12 cellular contexts compared by ENCODE assay signal in the genomic region with DNA sequence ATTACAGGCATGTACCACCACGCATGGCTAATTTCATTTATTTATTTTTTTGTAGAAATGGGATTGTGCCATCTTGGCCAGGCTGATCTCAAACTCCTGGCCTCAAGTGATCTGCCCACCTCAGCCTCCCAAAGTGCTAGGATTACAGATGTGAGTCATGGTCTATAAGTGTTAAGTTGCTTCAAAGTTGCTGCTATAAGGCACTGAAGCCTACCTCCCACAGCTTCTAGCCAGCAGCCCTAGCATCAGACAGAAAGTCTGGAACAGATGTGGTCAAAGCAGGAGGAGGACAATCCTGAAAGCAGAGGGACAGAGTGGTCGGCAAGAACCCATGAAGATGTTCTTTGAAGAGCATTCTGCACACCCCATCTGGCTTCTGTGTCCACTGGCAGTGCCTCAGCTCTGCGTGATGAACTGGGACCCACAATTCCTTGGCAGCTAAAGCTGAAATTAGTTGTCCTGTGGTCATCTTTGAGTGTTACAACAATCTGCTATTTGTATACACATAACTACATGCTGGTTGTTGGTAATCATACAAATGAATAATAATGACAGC. TPM values are rescaled to one million over a fixed set of nuclear protein-coding genes. Genes with fewer than 3 reads are reported as not detected.
DNase-seq lines count a peak whose midpoint lies in the region; ATAC-seq, FAIRE-seq and TF ChIP-seq lines count a peak whose summit lies in the region.
"Had no signal": no experiment of that assay in that cellular context is flagged by ENCODE, and none has a peak within 500 bp of the region (broad histone marks: within the 10 kb centered on the region; RNA-seq: fewer than 3 reads in every experiment).

No MANE protein-coding gene starts in this region.

- no peaks in the 10 kb centered on the region for H3K9me1 ChIP-seq in endothelial cell of umbilical vein (replicated peaks; ENCODE audit: control insufficient read depth, extremely low read depth, insufficient read depth, low read length)

- H3K4me1 ChIP-seq in Panc1 (ENCODE audit: control insufficient read depth, insufficient read depth, low read length): peaks cover 87% of the 10 kb centered on the region
- peaks cover 9% of the 10 kb centered on the region for H3K4me1 ChIP-seq in endothelial cell of umbilical vein (ENCODE audit: control insufficient read depth, extremely low read depth, insufficient read depth, low read length)
- peaks cover 0 to 98% (median 93%) of the 10 kb centered on the region in 4 donors for H3K4me1 ChIP-seq in sigmoid colon

- dilution Hi-C loops in endothelial cell of umbilical vein (cut with MboI; ENCODE audit: extremely low pct_ligation_motif_present, low sequenced_read_pairs): no loop called here

- H4K20me1 ChIP-seq in endothelial cell of umbilical vein (replicated peaks; ENCODE audit: control insufficient read depth, extremely low read depth, insufficient read depth, low read length): no peaks in the 10 kb centered on the region

- H3K36me3 ChIP-seq in Panc1 (ENCODE audit: control insufficient read depth, insufficient read depth, low read length) (peaks cover 4% of the 10 kb centered on the region; the same call in 1 of the 2 replicates), endothelial cell of umbilical vein (ENCODE audit: control insufficient read depth in 2 of 2, extremely low read depth in 1 of 2, insufficient read depth in 2 of 2, low read length in 2 of 2) (peaks cover 0 to 5% of the 10 kb centered on the region in 2 experiments), sigmoid colon (peaks cover 0 to 10% (median 4%) of the 10 kb centered on the region in 4 donors)
- H3K36me3 ChIP-seq: ovary had no signal

- intact Hi-C loops in Panc1 (cut with micrococcal nuclease; ENCODE audit: unreplicated experiment) (no loop called here), endothelial cell of umbilical vein (cut with micrococcal nuclease) (no loop called here), sigmoid colon (cut with DNase I) (loop anchor here (2.0 kb wide), 1 partner anchor 15 kb away; no protein-coding TSS in a partner anchor)

- in situ Hi-C loops in Panc1 (cut with HindIII; ENCODE audit: low pct_unique_long_range_greater_than_20kb, low sequenced_read_pairs): no loop called here

- TF ChIP-seq EP300 in sigmoid colon (IDR thresholded peaks at IDR 0.05): no peak

- peak; percentile 17; the same call in 1 of the 2 replicates for ATAC-seq in Panc1
- ATAC-seq in HG02938 (IDR thresholded peaks at IDR 0.05; ENCODE audit: unreplicated experiment): no peak
- ATAC-seq: PC-3 had no signal

- H3K9ac ChIP-seq in endothelial cell of umbilical vein (replicated peaks; ENCODE audit: extremely low read depth, insufficient read depth, low read length): no peak overlapping the region

- TF ChIP-seq CTCF in Panc1 (IDR thresholded peaks at IDR 0.05) (no peak), endothelial cell of umbilical vein (IDR thresholded peaks at IDR 0.05; ENCODE audit: extremely low read depth in 1 of 2, insufficient read depth in 1 of 2, low read depth in 1 of 2, low read length in 2 of 2) (no peak), sigmoid colon (IDR thresholded peaks at IDR 0.05) (no peak)

- no peak for TF ChIP-seq POLR2A in endothelial cell of umbilical vein (IDR thresholded peaks at IDR 0.05; ENCODE audit: low read depth, low read length)
- TF ChIP-seq POLR2A in sigmoid colon (IDR thresholded peaks at IDR 0.05): no peak

- peak; percentile 54 for FAIRE-seq in endothelial cell of umbilical vein (lab: Jason Lieb, UNC)

- peak overlapping the region; percentile 90 for H3K27ac ChIP-seq in Panc1 (ENCODE audit: low read length)
- no peak overlapping the region for H3K27ac ChIP-seq in endothelial cell of umbilical vein (ENCODE audit: insufficient read depth, low read depth, low read length)
- H3K27ac ChIP-seq in sigmoid colon: peak overlapping the region; percentile 84 to 98 (median 97)
- H3K27ac ChIP-seq: ovary had no signal

- 82 to 90% methylated on average over 3 of the region's 3 CpGs for WGBS in sigmoid colon, 2 donors

- peak; percentile 68 for DNase-seq in EL
- DNase-seq in Panc1 (ENCODE audit: low read depth, low spot score): no peak
- DNase-seq in endothelial cell of umbilical vein (ENCODE audit: low read depth, low spot score): no peak
- no peak for DNase-seq in sigmoid colon
- no peak for DNase-seq in NCI-H1436 (lab: John Stamatoyannopoulos, UW)
- DNase-seq in KG1 (lab: John Stamatoyannopoulos, UW): no peak
- DNase-seq in NCI-H526 (lab: John Stamatoyannopoulos, UW): no peak
- DNase-seq: GF-D8, MV-4-11, ovary, PC-3 had no signal

- H3K27me3 ChIP-seq in Panc1 (ENCODE audit: control insufficient read depth, insufficient read depth, low read length) (no peaks in the 10 kb centered on the region), endothelial cell of umbilical vein (ENCODE audit: control insufficient read depth in 2 of 2, insufficient read depth in 2 of 2, low read length in 2 of 2) (no peaks in the 10 kb centered on the region), sigmoid colon (no peaks in the 10 kb centered on the region)
- H3K27me3 ChIP-seq: ovary had no signal

- POLR2A ChIA-PET in Panc1 (lab: Charles Lee): no interaction called here
- POLR2A ChIA-PET in endothelial cell of umbilical vein (lab: Charles Lee): no interaction called here

- BruUV-seq in Panc1 (replicated peaks; lab: Mats Ljungman, UMichigan) (no TSS peak), endothelial cell of umbilical vein (replicated peaks; lab: Mats Ljungman, UMichigan) (no TSS peak)

- no peak overlapping the region for H3K4me2 ChIP-seq in endothelial cell of umbilical vein (ENCODE audit: insufficient read depth, low read length)

- CTCF ChIA-PET in Panc1 (lab: Charles Lee) (no interaction called here), endothelial cell of umbilical vein (lab: Charles Lee) (interaction anchor here (4.2 kb wide), 1 partner anchor 30 kb away, joined by 27 read pairs; no protein-coding TSS in a partner anchor)

- H3K79me2 ChIP-seq in endothelial cell of umbilical vein (ENCODE audit: control insufficient read depth, insufficient read depth, low read length): peaks cover 62% of the 10 kb centered on the region

- H3K4me3 ChIP-seq in Panc1 (ENCODE audit: low read depth in 2 of 2, low read length in 2 of 2) (no peak overlapping the region), endothelial cell of umbilical vein (replicated peaks in 1 of 3; ENCODE audit: insufficient read depth in 1 of 3, low read depth in 1 of 3, low read length in 3 of 3) (no peak overlapping the region), sigmoid colon (no peak overlapping the region)
- H3K4me3 ChIP-seq: ovary had no signal

- H2AFZ ChIP-seq in endothelial cell of umbilical vein (ENCODE audit: low read depth, low read length): no peak overlapping the region

- H3K9me3 ChIP-seq in Panc1 (ENCODE audit: control insufficient read depth, insufficient read depth, low read depth, low read length) (no peaks in the 10 kb centered on the region), endothelial cell of umbilical vein (replicated peaks; ENCODE audit: control insufficient read depth, insufficient read depth, low read length) (no peaks in the 10 kb centered on the region), sigmoid colon (no peaks in the 10 kb centered on the region)
- H3K9me3 ChIP-seq: ovary had no signal

TF ChIP-seq in endothelial cell of umbilical vein, 7 proteins besides CTCF, POLR2A, EP300 and RAD21:
- no peak for TF ChIP-seq MYC (IDR thresholded peaks at IDR 0.05; ENCODE audit: low read depth, low read length)
- no peak for TF ChIP-seq EZH2 (IDR thresholded peaks at IDR 0.05; ENCODE audit: borderline replicate concordance, low read depth, low read length, severe bottlenecking)
- TF ChIP-seq, protein P1, sequence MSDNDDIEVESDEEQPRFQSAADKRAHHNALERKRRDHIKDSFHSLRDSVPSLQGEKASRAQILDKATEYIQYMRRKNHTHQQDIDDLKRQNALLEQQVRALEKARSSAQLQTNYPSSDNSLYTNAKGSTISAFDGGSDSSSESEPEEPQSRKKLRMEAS (IDR thresholded peaks at IDR 0.05; ENCODE audit: insufficient read depth, insufficient read length): no peak
- no peak for TF ChIP-seq JUN (IDR thresholded peaks at IDR 0.05; ENCODE audit: borderline replicate concordance, insufficient read depth, insufficient read length, low read depth)
- no peak for TF ChIP-seq GATA2 (IDR thresholded peaks at IDR 0.05; ENCODE audit: insufficient read depth, insufficient read length, low read depth, low read length)
- no peak for TF ChIP-seq POLR2AphosphoS5 (IDR thresholded peaks at IDR 0.05; ENCODE audit: insufficient read depth, low read depth, low read length)
- no peak for TF ChIP-seq FOS (IDR thresholded peaks at IDR 0.05; ENCODE audit: borderline replicate concordance, insufficient read depth, low read length)

RNA-seq across cellular contexts. Expression of a gene that starts 11.2 kb away (rescaled TPM):
- total RNA-seq in Panc1 (2021; ENCODE audit: unreplicated experiment) (80.8 TPM), endothelial cell of umbilical vein (7.9 and 9.8 TPM in 2 replicates), sigmoid colon (10 to 100 TPM in 3 of 4 donors, 1 to 10 TPM in 1; 9.2 to 28.5 (median 14.1) TPM)
- polyA plus RNA-seq in Panc1 (2012; ENCODE audit: insufficient read length): 60.3 TPM
- polyA plus RNA-seq in endothelial cell of umbilical vein (5.4 and 6.4 TPM in 2 replicates), sigmoid colon (10 to 100 TPM in 1 of 3 donors, 1 to 10 TPM in 2; 7.2 to 20.8 (median 9.0) TPM)
- 4.0 and 5.3 TPM in 2 replicates for polyA plus RNA-seq in endothelial cell of umbilical vein (2011; cell fraction: cytosol; rRNA removed)
- 11.9 and 13.4 TPM in 2 replicates for polyA plus RNA-seq in endothelial cell of umbilical vein (2011; cell fraction: nucleus; rRNA removed)
- 3.6 and 5.8 TPM in 2 replicates for polyA plus RNA-seq in endothelial cell of umbilical vein (2012)
- polyA minus RNA-seq in endothelial cell of umbilical vein: 4.2 and 4.4 TPM in 2 replicates
- polyA minus RNA-seq in endothelial cell of umbilical vein (2011; cell fraction: cytosol; rRNA and poly(A)+ RNA removed): 5.4 TPM
- 5.3 and 7.3 TPM in 2 replicates for polyA minus RNA-seq in endothelial cell of umbilical vein (2011; cell fraction: nucleus; rRNA and poly(A)+ RNA removed)

RNA-seq across cellular contexts. Expression of a gene that starts 43.7 kb away (rescaled TPM):
- total RNA-seq in Panc1 (2021; ENCODE audit: unreplicated experiment) (0.26 TPM), endothelial cell of umbilical vein (not detected in 2 replicates), sigmoid colon (not detected)
- polyA plus RNA-seq in Panc1 (2012; ENCODE audit: insufficient read length): 0.17 TPM
- polyA plus RNA-seq in endothelial cell of umbilical vein (not detected in 2 replicates), sigmoid colon (under 1 TPM in 1 of 3 donors, not detected in 2; 0.07 TPM)
- not detected in 2 replicates for polyA plus RNA-seq in endothelial cell of umbilical vein (2011; cell fraction: cytosol; rRNA removed)
- polyA plus RNA-seq in endothelial cell of umbilical vein (2011; cell fraction: nucleus; rRNA removed): not detected in 2 replicates
- polyA plus RNA-seq in endothelial cell of umbilical vein (2012): not detected in 2 replicates
- polyA minus RNA-seq in endothelial cell of umbilical vein: not detected in 2 replicates
- not detected for polyA minus RNA-seq in endothelial cell of umbilical vein (2011; cell fraction: cytosol; rRNA and poly(A)+ RNA removed)
- polyA minus RNA-seq in endothelial cell of umbilical vein (2011; cell fraction: nucleus; rRNA and poly(A)+ RNA removed): not detected in 2 replicates
- total RNA-seq: PC-3 had no signal
- polyA plus RNA-seq: ovary had no signal
